ENCODE assay signal across 23 cellular contexts in the genomic region with DNA sequence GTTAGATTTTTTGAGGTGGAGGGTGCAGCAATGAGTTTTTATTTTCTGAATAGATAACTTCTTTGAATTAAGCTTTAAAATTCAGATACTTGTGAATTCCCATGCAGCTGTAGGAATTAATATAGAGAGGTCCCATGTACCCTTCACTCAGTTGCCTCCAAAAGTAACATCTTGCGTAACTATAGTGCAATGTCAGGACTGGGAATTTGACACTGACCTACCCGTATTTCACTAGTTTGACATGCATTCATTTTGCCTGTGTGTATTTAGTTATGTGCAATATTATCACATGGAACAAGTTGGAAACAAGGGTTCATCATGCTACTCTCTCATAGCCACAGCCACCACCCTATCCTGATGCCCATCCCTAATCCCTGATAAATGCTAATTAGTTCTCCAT.
DNase-seq lines count a peak whose midpoint lies in the region; ATAC-seq, FAIRE-seq and TF ChIP-seq lines count a peak whose summit lies in the region.
"Had no signal": no experiment of that assay in that cellular context is flagged by ENCODE, and none has a peak within 500 bp of the region (broad histone marks: within the 10 kb centered on the region; RNA-seq: fewer than 3 reads in every experiment).

No MANE protein-coding gene starts in this region.

- H3K79me2 ChIP-seq in HepG2 (ENCODE audit: insufficient read depth, low read length): no peaks in the 10 kb centered on the region

- intact Hi-C loops in HepG2 (cut with micrococcal nuclease; ENCODE audit: unreplicated experiment) (no loop called here), right lobe of liver (cut with DNase I) (no loop called here)

- WGBS in HepG2 (ENCODE audit: low lambda C conversion rate): 50% methylated on average over 2 of the region's 2 CpGs
- 48% methylated on average over 2 of the region's 2 CpGs for WGBS in right lobe of liver (ENCODE audit: insufficient coverage, low coverage, low lambda C conversion rate, missing lambda C conversion rate)

- TF ChIP-seq RAD21 in HepG2 (CRISPR knock-in tag; IDR thresholded peaks at IDR 0.05) (no peak), Ishikawa (IDR thresholded peaks at IDR 0.05; ENCODE audit: low read depth) (no peak)

- BruUV-seq in HepG2 (replicated peaks; lab: Mats Ljungman, UMichigan): no TSS peak

- H3K36me3 ChIP-seq in HepG2 (replicated peaks in 1 of 2; ENCODE audit: control insufficient read depth in 1 of 2, insufficient read depth in 2 of 2, low read length in 2 of 2): no peaks in the 10 kb centered on the region
- H3K36me3 ChIP-seq in right lobe of liver: no peaks in the 10 kb centered on the region
- no peaks in the 10 kb centered on the region for H3K36me3 ChIP-seq in adipocyte (ENCODE audit: control insufficient read depth, insufficient read depth, low read length, severe bottlenecking)
- H3K36me3 ChIP-seq in HAP-1 (replicated peaks): no peaks in the 10 kb centered on the region
- H3K36me3 ChIP-seq: BLaER1 treated with 17β-estradiol and CSF1 and Interleukin-3, amounts not matched to agents 10 nM and 100 nM had no signal

- no peak overlapping the region for H3K9ac ChIP-seq in HepG2 (ENCODE audit: insufficient read depth, low read depth, low read length)
- no peak overlapping the region for H3K9ac ChIP-seq in adipocyte (ENCODE audit: low read length)
- H3K9ac ChIP-seq: BLaER1 treated with 17β-estradiol and CSF1 and Interleukin-3, amounts not matched to agents 10 nM and 100 nM had no signal

- POLR2A ChIA-PET in HepG2 (lab: Yijun Ruan, JAX): no interaction called here

- no peak overlapping the region for H3K4me3 ChIP-seq in HepG2 (replicated peaks in 1 of 3; ENCODE audit: insufficient read depth in 1 of 3, low read depth in 2 of 3, low read length in 3 of 3)
- H3K4me3 ChIP-seq in right lobe of liver: no peak overlapping the region
- no peak overlapping the region for H3K4me3 ChIP-seq in adipocyte (ENCODE audit: low read length)
- H3K4me3 ChIP-seq in HAP-1: no peak overlapping the region
- H3K4me3 ChIP-seq: BLaER1 treated with 17β-estradiol and CSF1 and Interleukin-3, amounts not matched to agents 10 nM and 100 nM had no signal

- no peak overlapping the region for H2AFZ ChIP-seq in HepG2 (ENCODE audit: low read length)

- no peaks in the 10 kb centered on the region for H4K20me1 ChIP-seq in HepG2 (ENCODE audit: insufficient read depth, low read length)
- H4K20me1 ChIP-seq: BLaER1 treated with 17β-estradiol and CSF1 and Interleukin-3, amounts not matched to agents 10 nM and 100 nM had no signal

- H3K9me3 ChIP-seq in HepG2 (ENCODE audit: low read length): no peaks in the 10 kb centered on the region
- no peaks in the 10 kb centered on the region for H3K9me3 ChIP-seq in right lobe of liver
- no peaks in the 10 kb centered on the region for H3K9me3 ChIP-seq in adipocyte (ENCODE audit: control insufficient read depth, low read length)
- no peaks in the 10 kb centered on the region for H3K9me3 ChIP-seq in HAP-1
- H3K9me3 ChIP-seq: BLaER1 treated with 17β-estradiol and CSF1 and Interleukin-3, amounts not matched to agents 10 nM and 100 nM; Caco-2 had no signal

- no peak overlapping the region for H3K4me2 ChIP-seq in HepG2 (ENCODE audit: low read depth, low read length)
- H3K4me2 ChIP-seq: BLaER1 treated with 17β-estradiol and CSF1 and Interleukin-3, amounts not matched to agents 10 nM and 100 nM had no signal

- CTCF ChIA-PET in HepG2 (lab: Yijun Ruan, JAX; ENCODE audit: low intra/inter-chr PET ratio, low total read pairs): no interaction called here

- TF ChIP-seq CTCF in HepG2 (CRISPR knock-in tag; IDR thresholded peaks at IDR 0.05) (no peak), right lobe of liver (IDR thresholded peaks at IDR 0.05) (no peak)

- H3K4me1 ChIP-seq in HepG2 (ENCODE audit: insufficient read depth, low read length): no peaks in the 10 kb centered on the region
- no peaks in the 10 kb centered on the region for H3K4me1 ChIP-seq in right lobe of liver
- peaks cover 11% of the 10 kb centered on the region for H3K4me1 ChIP-seq in adipocyte (ENCODE audit: control insufficient read depth, insufficient read depth, low read length)
- H3K4me1 ChIP-seq in HAP-1: no peaks in the 10 kb centered on the region
- H3K4me1 ChIP-seq: BLaER1 treated with 17β-estradiol and CSF1 and Interleukin-3, amounts not matched to agents 10 nM and 100 nM; Caco-2 had no signal

- H3K27ac ChIP-seq in HepG2 (ENCODE audit: extremely low read length, insufficient read depth, low read length) (no peak overlapping the region), right lobe of liver (no peak overlapping the region)
- H3K27ac ChIP-seq: BLaER1 treated with 17β-estradiol and CSF1 and Interleukin-3, amounts not matched to agents 10 nM and 100 nM; C4-2B had no signal

- H3K27me3 ChIP-seq in HepG2 (ENCODE audit: control insufficient read depth in 1 of 2, insufficient read depth in 2 of 2, low read length in 2 of 2) (no peaks in the 10 kb centered on the region), right lobe of liver (no peaks in the 10 kb centered on the region), adipocyte (replicated peaks; ENCODE audit: control insufficient read depth, insufficient read depth, low read length) (no peaks in the 10 kb centered on the region), HAP-1 (ENCODE audit: low read depth) (no peaks in the 10 kb centered on the region)
- H3K27me3 ChIP-seq: BLaER1 treated with 17β-estradiol and CSF1 and Interleukin-3, amounts not matched to agents 10 nM and 100 nM had no signal

- no peak for ATAC-seq in HepG2
- ATAC-seq in right lobe of liver: no peak
- ATAC-seq in HG03354 (IDR thresholded peaks at IDR 0.05; ENCODE audit: poor library complexity, severe bottlenecking, unreplicated experiment): no peak
- ATAC-seq: CD8-positive, alpha-beta T cell had no signal

- in situ Hi-C loops in HepG2 (cut with HindIII; ENCODE audit: extremely low pct_ligation_motif_present, low pct_unique_long_range_greater_than_20kb): no loop called here
- in situ Hi-C loops in HAP-1 (cut with MboI; ENCODE audit: low sequenced_read_pairs): no loop called here

- TF ChIP-seq POLR2A in HepG2 (IDR thresholded peaks at IDR 0.05; ENCODE audit: insufficient read depth in 1 of 2, low read depth in 2 of 2, low read length in 2 of 2) (no peak), right lobe of liver (IDR thresholded peaks at IDR 0.05) (no peak)

- DNase-seq in HepG2 (ENCODE audit: low spot score): no peak
- no peak for DNase-seq in right lobe of liver
- peak; percentile 34 for DNase-seq in adipocyte (ENCODE audit: low read depth)
- no peak for DNase-seq in urothelium cell line (ENCODE audit: low spot score)
- no peak for DNase-seq in COLO829 (ENCODE audit: low spot score)
- DNase-seq in HAP-1 (ENCODE audit: low spot score in 2 of 2): no peak
- DNase-seq: 8988T; ACHN; Caco-2; Calu3; CD4-positive, alpha-beta T cell; CD8-positive, alpha-beta T cell; DMS79 treated with DMSO at 0.1 percent for 48 hours; GF-D8 had no signal

- TF ChIP-seq EP300 in HepG2 (IDR thresholded peaks at IDR 0.05; ENCODE audit: low read depth in 2 of 2, low read length in 2 of 2) (no peak), HepG2 (CRISPR knock-in tag; IDR thresholded peaks at IDR 0.05; ENCODE audit: borderline replicate concordance) (no peak), Ishikawa (IDR thresholded peaks at IDR 0.05; ENCODE audit: borderline replicate concordance) (no peak)

- FAIRE-seq in HepG2 (lab: Jason Lieb, UNC): no peak
- FAIRE-seq in urothelium cell line (lab: Jason Lieb, UNC): peak; percentile 71
- FAIRE-seq: A204.1, D721Med, G401.6, GM12891, GM19239 had no signal

TF ChIP-seq in HepG2, 621 proteins besides CTCF, POLR2A, EP300 and RAD21:
- 0 out of 2 replicates have a peak, but pooled peaks have one; percentile 37 for TF ChIP-seq CEBPB (IDR thresholded peaks at IDR 0.05; ENCODE audit: borderline replicate concordance, low read depth, low read length)
- TF ChIP-seq NR3C1 (CRISPR knock-in tag; IDR thresholded peaks at IDR 0.05): no peak
- TF ChIP-seq ERF (CRISPR knock-in tag; IDR thresholded peaks at IDR 0.05): no peak
- no peak for TF ChIP-seq HMG20A (CRISPR knock-in tag; IDR thresholded peaks at IDR 0.05; ENCODE audit: borderline replicate concordance)
- TF ChIP-seq BRCA1 (CRISPR knock-in tag; IDR thresholded peaks at IDR 0.05): no peak
TF ChIP-seq in HepG2: peak in this region for 1.

TF ChIP-seq in Ishikawa, 13 proteins besides CTCF, POLR2A, EP300 and RAD21:
- TF ChIP-seq YY1 (IDR thresholded peaks at IDR 0.05; ENCODE audit: low read depth) (no peak), CEBPB (IDR thresholded peaks at IDR 0.05) (peak; percentile 61), ZBTB7A (IDR thresholded peaks at IDR 0.05; ENCODE audit: low read depth) (no peak)
TF ChIP-seq in Ishikawa: peak in this region for 1.
